9 cellular contexts compared by ENCODE assay signal in genomic region chr18:5885337-5885736, GRCh38. TPM values are rescaled to one million over a fixed set of nuclear protein-coding genes. Genes with fewer than 3 reads are reported as not detected.
"Had no signal": no experiment of that assay in that cellular context is flagged by ENCODE, and none has a peak within 500 bp of the region (broad histone marks: within the 10 kb centered on the region; RNA-seq: fewer than 3 reads in every experiment).

No MANE protein-coding gene starts in this region.

- DNase-seq: GOT3, H9, HCEC 1CT, IMR-90, KG1 had no signal

- FAIRE-seq: H54, HTR-8/SVneo, K562 had no signal

- H3K4me3 ChIP-seq: K562 had no signal

- ATAC-seq: K562 had no signal

RNA-seq across cellular contexts. Expression of gene TMEM200C, which starts 10.0 kb away (rescaled TPM):
- total RNA-seq: HT-29 had no signal
- polyA plus RNA-seq: K562 had no signal
